Comparison of ENCODE assay signal across 23 cellular contexts in genomic region chr5:118220491-118220890, GRCh38.
"Had no signal": no experiment of that assay in that cellular context is flagged by ENCODE, and none has a peak within 500 bp of the region (broad histone marks: within the 10 kb centered on the region; RNA-seq: fewer than 3 reads in every experiment).

No MANE protein-coding gene starts in this region.

- H3K9me3 ChIP-seq: sigmoid colon, stomach, thoracic aorta, upper lobe of right lung had no signal

- H3K27me3 ChIP-seq: brain microvascular endothelial cell, foreskin keratinocyte, sigmoid colon, stomach, upper lobe of right lung had no signal

- H3K27ac ChIP-seq: brain microvascular endothelial cell, coronary artery, foreskin keratinocyte, sigmoid colon, stomach, thoracic aorta, upper lobe of right lung had no signal

- H3K27me3 Mint-ChIP-seq: activated CD4-positive, alpha-beta memory T cell treated with anti-CD3 and anti-CD28 coated beads for 36 hours; activated CD4-positive, alpha-beta T cell treated with anti-CD3 and anti-CD28 coated beads for 36 hours; activated naive CD8-positive, alpha-beta T cell; central memory CD8-positive, alpha-beta T cell; T-helper 17 cell had no signal

- H3K9me3 Mint-ChIP-seq: nephron progenitor cell had no signal

- H3K4me1 Mint-ChIP-seq: activated CD4-positive, alpha-beta T cell treated with anti-CD3 and anti-CD28 coated beads for 36 hours; central memory CD8-positive, alpha-beta T cell; nephron progenitor cell; stimulated activated effector memory CD8-positive, alpha-beta T cell treated with anti-CD3 and anti-CD28 coated beads, Interleukin-12 subunit alpha, Interleukin-12 subunit beta, amount 100 ng/mL, for 72 hours; T-helper 17 cell had no signal

- H3K4me3 Mint-ChIP-seq: activated CD4-positive, alpha-beta memory T cell treated with anti-CD3 and anti-CD28 coated beads for 36 hours; activated CD4-positive, alpha-beta T cell treated with anti-CD3 and anti-CD28 coated beads for 36 hours; activated naive CD8-positive, alpha-beta T cell; central memory CD8-positive, alpha-beta T cell; nephron progenitor cell; stimulated activated effector memory CD8-positive, alpha-beta T cell treated with anti-CD3 and anti-CD28 coated beads, Interleukin-12 subunit alpha, Interleukin-12 subunit beta, amount 100 ng/mL, for 72 hours; T-helper 17 cell had no signal

- H3K27ac Mint-ChIP-seq: activated CD4-positive, alpha-beta memory T cell treated with anti-CD3 and anti-CD28 coated beads for 36 hours; activated CD4-positive, alpha-beta T cell treated with anti-CD3 and anti-CD28 coated beads for 36 hours; activated naive CD8-positive, alpha-beta T cell; nephron progenitor cell; stimulated activated effector memory CD8-positive, alpha-beta T cell treated with anti-CD3 and anti-CD28 coated beads, Interleukin-12 subunit alpha, Interleukin-12 subunit beta, amount 100 ng/mL, for 72 hours; T-helper 17 cell had no signal

- H3K4me1 ChIP-seq: foreskin keratinocyte, sigmoid colon, stomach, upper lobe of right lung had no signal

- DNase-seq: activated CD4-positive, alpha-beta memory T cell treated with anti-CD3 and anti-CD28 coated beads for 36 hours; activated CD4-positive, alpha-beta T cell treated with anti-CD3 and anti-CD28 coated beads for 36 hours; activated T-cell treated with anti-CD3 and anti-CD28 coated beads for 4 hours; amygdala; brain microvascular endothelial cell; effector CD4-positive, alpha-beta T cell; foreskin keratinocyte; hippocampal formation; midbrain; nephron progenitor cell; nucleus accumbens; posterior cingulate gyrus; sigmoid colon; stimulated activated CD4-positive, alpha-beta T cell treated with anti-CD3 and anti-CD28 coated beads, Interleukin-4, amount 100 ng/mL, for 24 hours; stomach; T-helper 17 cell; upper lobe of right lung had no signal

- H3K4me3 ChIP-seq: coronary artery, lung, sigmoid colon, stomach, thoracic aorta, upper lobe of right lung had no signal

- H3K36me3 Mint-ChIP-seq: activated CD4-positive, alpha-beta memory T cell treated with anti-CD3 and anti-CD28 coated beads for 36 hours; activated naive CD8-positive, alpha-beta T cell; stimulated activated effector memory CD8-positive, alpha-beta T cell treated with anti-CD3 and anti-CD28 coated beads, Interleukin-12 subunit alpha, Interleukin-12 subunit beta, amount 100 ng/mL, for 72 hours had no signal

- H3K36me3 ChIP-seq: brain microvascular endothelial cell, sigmoid colon, stomach, thoracic aorta, upper lobe of right lung had no signal
